9 cellular contexts compared by ENCODE assay signal in the genomic region with DNA sequence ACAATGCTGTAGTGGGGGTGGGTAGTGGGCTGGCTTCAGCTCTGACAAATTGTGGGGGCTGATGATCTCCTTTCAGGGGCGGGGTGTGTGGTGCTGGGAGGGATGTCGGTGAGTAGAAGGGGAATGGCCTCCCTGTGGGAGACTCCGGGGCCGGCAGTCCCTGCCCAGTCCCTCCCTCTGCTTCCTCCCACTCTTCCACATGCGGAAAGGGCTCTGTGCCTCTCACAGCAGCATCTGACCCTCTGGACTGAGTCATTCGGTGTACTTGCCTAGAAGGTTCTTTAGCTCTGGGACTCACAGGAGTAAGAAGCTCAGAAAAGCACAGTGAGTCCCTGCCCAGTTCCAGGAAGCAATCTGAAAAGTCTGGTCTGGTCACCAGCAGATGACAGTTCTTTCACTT. TPM values are rescaled to one million over a fixed set of nuclear protein-coding genes. Genes with fewer than 3 reads are reported as not detected.
DNase-seq lines count a peak whose midpoint lies in the region; ATAC-seq lines count a peak whose summit lies in the region.
"Had no signal": no experiment of that assay in that cellular context is flagged by ENCODE, and none has a peak within 500 bp of the region (broad histone marks: within the 10 kb centered on the region; RNA-seq: fewer than 3 reads in every experiment).

No MANE protein-coding gene starts in this region.

- H3K9ac ChIP-seq in mesenchymal stem cell (ENCODE audit: low read length) = peak overlapping the region; percentile 46
- H3K9ac ChIP-seq: BLaER1 had no signal

- no peak overlapping the region for H3K18ac ChIP-seq in mesenchymal stem cell (ENCODE audit: low read depth in 1 of 2, low read length in 2 of 2)

- H3K36me3 ChIP-seq in mesenchymal stem cell (ENCODE audit: control insufficient read depth in 1 of 2, insufficient read depth in 2 of 2, low read depth in 1 of 2, low read length in 2 of 2) = no peaks in the 10 kb centered on the region

- H2BK120ac ChIP-seq in mesenchymal stem cell (ENCODE audit: low read depth, low read length) = no peak overlapping the region

- H3K79me1 ChIP-seq in mesenchymal stem cell (replicated peaks; ENCODE audit: low read length, poor library complexity, severe bottlenecking) = no peaks in the 10 kb centered on the region

- WGBS in mesenchymal stem cell = 13% methylated on average over 4 of the region's 6 CpGs

- H3K9me3 ChIP-seq in mesenchymal stem cell (ENCODE audit: control insufficient read depth, low read length) = no peaks in the 10 kb centered on the region

- H4K91ac ChIP-seq in mesenchymal stem cell (ENCODE audit: low read length) = no peak overlapping the region

- H4K8ac ChIP-seq in mesenchymal stem cell (ENCODE audit: low read length) = no peak overlapping the region

- H3K4ac ChIP-seq in mesenchymal stem cell (ENCODE audit: low read depth in 1 of 2, low read length in 2 of 2) = no peak overlapping the region

- H3K27ac ChIP-seq in mesenchymal stem cell (ENCODE audit: low read length, poor library complexity, severe bottlenecking) = no peak overlapping the region
- H3K27ac ChIP-seq: BLaER1 had no signal

- H3K36me3 Mint-ChIP-seq in activated CD4-positive, alpha-beta T cell treated with anti-CD3 and anti-CD28 coated beads, Interleukin-2, amount 10 ng/mL, durations not matched to agents 24 days and 14 days (ENCODE audit: low read depth) = peaks cover 20% of the 10 kb centered on the region
- H3K36me3 Mint-ChIP-seq in dendritic cell treated with granulocyte-macrophage colony-stimulating factor and Interleukin-4, amounts not matched to agents 40 ng/mL and 50 ng/mL, for 4 days (ENCODE audit: low read depth) = peaks cover 94% of the 10 kb centered on the region

- no peak overlapping the region for H3K4me3 ChIP-seq in mesenchymal stem cell (ENCODE audit: insufficient read depth in 1 of 2, low read depth in 1 of 2, low read length in 2 of 2)
- H3K4me3 ChIP-seq: BLaER1 had no signal

- H3K27me3 ChIP-seq in mesenchymal stem cell (ENCODE audit: control insufficient read depth in 1 of 2, insufficient read depth in 1 of 2, low read length in 2 of 2) = no peaks in the 10 kb centered on the region
- H3K27me3 ChIP-seq: BLaER1 had no signal

- H3K4me1 ChIP-seq in mesenchymal stem cell (ENCODE audit: control insufficient read depth, insufficient read depth, low read depth, low read length) = no peaks in the 10 kb centered on the region

- peaks cover 52% of the 10 kb centered on the region for H3K4me1 Mint-ChIP-seq in activated CD4-positive, alpha-beta T cell treated with anti-CD3 and anti-CD28 coated beads, Interleukin-2, amount 10 ng/mL, durations not matched to agents 24 days and 14 days
- H3K4me1 Mint-ChIP-seq in dendritic cell treated with granulocyte-macrophage colony-stimulating factor and Interleukin-4, amounts not matched to agents 40 ng/mL and 50 ng/mL, for 4 days (ENCODE audit: low read depth) = peaks cover 78% of the 10 kb centered on the region

- intact Hi-C loops in activated CD4-positive, alpha-beta T cell treated with anti-CD3 and anti-CD28 coated beads, Interleukin-2, amount 10 ng/mL, durations not matched to agents 24 days and 14 days (cut with micrococcal nuclease) = no loop called here
- intact Hi-C loops in dendritic cell treated with granulocyte-macrophage colony-stimulating factor and Interleukin-4, amounts not matched to agents 40 ng/mL and 50 ng/mL, for 4 days (cut with micrococcal nuclease) = loop anchor here (2.0 kb wide), 1 partner anchor 16 kb away; no protein-coding TSS in a partner anchor

- H3K4me3 Mint-ChIP-seq in activated CD4-positive, alpha-beta T cell treated with anti-CD3 and anti-CD28 coated beads, Interleukin-2, amount 10 ng/mL, durations not matched to agents 24 days and 14 days = peak overlapping the region; percentile 62
- H3K4me3 Mint-ChIP-seq in dendritic cell treated with granulocyte-macrophage colony-stimulating factor and Interleukin-4, amounts not matched to agents 40 ng/mL and 50 ng/mL, for 4 days = peak overlapping the region; percentile 53

- H2BK15ac ChIP-seq in mesenchymal stem cell (ENCODE audit: low read depth, poor library complexity, severe bottlenecking) = no peak overlapping the region

- no peaks in the 10 kb centered on the region for H3K27me3 Mint-ChIP-seq in activated CD4-positive, alpha-beta T cell treated with anti-CD3 and anti-CD28 coated beads, Interleukin-2, amount 10 ng/mL, durations not matched to agents 24 days and 14 days
- H3K27me3 Mint-ChIP-seq in dendritic cell treated with granulocyte-macrophage colony-stimulating factor and Interleukin-4, amounts not matched to agents 40 ng/mL and 50 ng/mL, for 4 days = no peaks in the 10 kb centered on the region

- no peak overlapping the region for H2BK5ac ChIP-seq in mesenchymal stem cell (ENCODE audit: low read depth, low read length, poor library complexity, severe bottlenecking)

- no peak overlapping the region for H2BK12ac ChIP-seq in mesenchymal stem cell (ENCODE audit: low read length in 2 of 2)

- peak overlapping the region; percentile 54 for H2AFZ ChIP-seq in mesenchymal stem cell (ENCODE audit: low read depth, low read length)

- peak overlapping the region; percentile 88 for H3K27ac Mint-ChIP-seq in activated CD4-positive, alpha-beta T cell treated with anti-CD3 and anti-CD28 coated beads, Interleukin-2, amount 10 ng/mL, durations not matched to agents 24 days and 14 days
- H3K27ac Mint-ChIP-seq in dendritic cell treated with granulocyte-macrophage colony-stimulating factor and Interleukin-4, amounts not matched to agents 40 ng/mL and 50 ng/mL, for 4 days = peak overlapping the region; percentile 95

- H3K23ac ChIP-seq in mesenchymal stem cell (ENCODE audit: low read length in 2 of 2) = no peak overlapping the region

- no peak for ATAC-seq in GM18858 (IDR thresholded peaks at IDR 0.05; ENCODE audit: unreplicated experiment)

- peak overlapping the region; percentile 29 for H3K4me2 ChIP-seq in mesenchymal stem cell (ENCODE audit: low read length, poor library complexity, severe bottlenecking)
- H3K4me2 ChIP-seq: BLaER1 had no signal

- peak; percentile 68 for DNase-seq in activated CD4-positive, alpha-beta T cell treated with anti-CD3 and anti-CD28 coated beads, Interleukin-2, amount 10 ng/mL, durations not matched to agents 24 days and 14 days
- DNase-seq in activated CD4-positive, alpha-beta T cell treated with anti-CD3 and anti-CD28 coated beads, Interleukin-2, amount 50 U/mL, for 48 hours = no peak
- DNase-seq in mesenchymal stem cell (peak; percentile 76), ureter (ENCODE audit: low spot score) (peak; percentile 68), NCI-H774 (lab: John Stamatoyannopoulos, UW) (no peak), mesenteric fat pad (ENCODE audit: low spot score) (no peak)

- H3K14ac ChIP-seq in mesenchymal stem cell (ENCODE audit: low read length in 2 of 2) = no peak overlapping the region

- H3K9me3 Mint-ChIP-seq in activated CD4-positive, alpha-beta T cell treated with anti-CD3 and anti-CD28 coated beads, Interleukin-2, amount 10 ng/mL, durations not matched to agents 24 days and 14 days = peaks cover 29% of the 10 kb centered on the region
- peaks cover 16% of the 10 kb centered on the region for H3K9me3 Mint-ChIP-seq in dendritic cell treated with granulocyte-macrophage colony-stimulating factor and Interleukin-4, amounts not matched to agents 40 ng/mL and 50 ng/mL, for 4 days

- H2AK5ac ChIP-seq in mesenchymal stem cell (ENCODE audit: low read length, severe bottlenecking) = no peak overlapping the region

RNA-seq across cellular contexts. Expression of a gene that starts 14.2 kb away (rescaled TPM):
- 0.26 and 0.47 TPM in 2 replicates for total RNA-seq in activated CD4-positive, alpha-beta T cell treated with anti-CD3 and anti-CD28 coated beads, Interleukin-2, amount 10 ng/mL, durations not matched to agents 24 days and 14 days
- not detected for polyA plus RNA-seq in mesenchymal stem cell (2013, experiment 1 of 2)
- not detected for polyA plus RNA-seq in mesenchymal stem cell (2013, experiment 2 of 2)
- 2.1 TPM for total RNA-seq in ureter
- total RNA-seq in mesenteric fat pad = 2.6 TPM

Comparison
In these comparisons a context has a peak if more than half of its experiments do, and no peak if none do; other contexts are left out.
1. DNase-seq: peak in activated CD4-positive, alpha-beta T cell treated with anti-CD3 and anti-CD28 coated beads, Interleukin-2, amount 10 ng/mL, durations not matched to agents 24 days and 14 days (single experiment), mesenchymal stem cell (single experiment) and ureter (single experiment); none in activated CD4-positive, alpha-beta T cell treated with anti-CD3 and anti-CD28 coated beads, Interleukin-2, amount 50 U/mL, for 48 hours (0 of 2), NCI-H774 (single experiment) and mesenteric fat pad (single experiment).